Comparison of ENCODE assay signal across 31 cellular contexts in genomic region chr7:137950263-137950621, GRCh38. TPM values are rescaled to one million over a fixed set of nuclear protein-coding genes. Genes with fewer than 3 reads are reported as not detected.
DNase-seq lines count a peak whose midpoint lies in the region; ATAC-seq, FAIRE-seq and TF ChIP-seq lines count a peak whose summit lies in the region.
"Had no signal": no experiment of that assay in that cellular context is flagged by ENCODE, and none has a peak within 500 bp of the region (broad histone marks: within the 10 kb centered on the region; RNA-seq: fewer than 3 reads in every experiment).

No MANE protein-coding gene starts in this region.

- no peak overlapping the region for H3K27ac ChIP-seq in HEK293 (ENCODE audit: extremely low read depth, low read depth, low read length)
- no peak overlapping the region for H3K27ac ChIP-seq in K562 (ENCODE audit: extremely low read depth, low read depth, low read length)
- no peak overlapping the region for H3K27ac ChIP-seq in suprapubic skin
- H3K27ac ChIP-seq: BLaER1, colonic mucosa, epithelial cell of prostate, KMS-11, spleen had no signal

- H3K27ac Mint-ChIP-seq in Caco-2 (ENCODE audit: unreplicated experiment): peak overlapping the region; percentile 32
- H3K27ac Mint-ChIP-seq in progenitor cell of endocrine pancreas: peak overlapping the region; percentile 81
- H3K27ac Mint-ChIP-seq: activated CD4-positive, alpha-beta memory T cell treated with anti-CD3 and anti-CD28 coated beads for 36 hours; activated naive CD4-positive, alpha-beta T cell treated with anti-CD3 and anti-CD28 coated beads, Interleukin-2, amount 10 ng/mL, durations not matched to agents 7 days and 5 days; activated T-helper 1 cell treated with anti-CD3 and anti-CD28 coated beads, Interleukin-12 subunit alpha, Interleukin-12 subunit beta, Interleukin-2, Interleukin-4 antibody, amounts not matched to agents 30 ng/mL and 10 ng/mL and 1 ng/mL, durations not matched to agents 14 hours and 24 hours and 36 hours; GM23338; naive thymus-derived CD8-positive, alpha-beta T cell had no signal

- WGBS in K562 (ENCODE audit: insufficient coverage, low coverage, missing lambda C conversion rate): 31% methylated on average over 4 of the region's 4 CpGs
- 87% methylated on average over 4 of the region's 4 CpGs for WGBS in suprapubic skin

- TF ChIP-seq EP300 in K562 (IDR thresholded peaks at IDR 0.05; ENCODE audit: low read length): no peak
- TF ChIP-seq EP300 in suprapubic skin (IDR thresholded peaks at IDR 0.05): no peak

- H3K4me1 Mint-ChIP-seq in Caco-2 (ENCODE audit: low read depth, unreplicated experiment) (peaks cover 59% of the 10 kb centered on the region), progenitor cell of endocrine pancreas (ENCODE audit: low read depth) (peaks cover 82% of the 10 kb centered on the region)

- BruUV-seq in Caco-2 (replicated peaks; lab: Mats Ljungman, UMichigan) (no TSS peak), K562 (replicated peaks; lab: Mats Ljungman, UMichigan) (no TSS peak)

- TF ChIP-seq POLR2A in K562 (conservative IDR thresholded peaks at IDR 0.05): no peak
- no peak for TF ChIP-seq POLR2A in suprapubic skin (IDR thresholded peaks at IDR 0.05)

- no peak overlapping the region for H3K4me3 ChIP-seq in Caco-2 (ENCODE audit: low read depth, low read length)
- no peak overlapping the region for H3K4me3 ChIP-seq in HEK293 (ENCODE audit: low read depth, low read length)
- H3K4me3 ChIP-seq in K562: no peak overlapping the region
- H3K4me3 ChIP-seq in suprapubic skin: no peak overlapping the region
- H3K4me3 ChIP-seq: BLaER1, colonic mucosa, GM23338, spleen, thoracic aorta had no signal

- no peak overlapping the region for H2AFZ ChIP-seq in K562 (ENCODE audit: low read depth, low read length)
- H2AFZ ChIP-seq: GM23338 had no signal

- no peak overlapping the region for H3K9ac ChIP-seq in K562 (ENCODE audit: insufficient read depth in 1 of 2, low read depth in 2 of 2, low read length in 2 of 2)
- H3K9ac ChIP-seq: BLaER1, KMS-11 had no signal

- H3K36me3 ChIP-seq in Caco-2 (ENCODE audit: control insufficient read depth, insufficient read depth, low read length) (peaks cover 1% of the 10 kb centered on the region; the same call in 1 of the 2 replicates), HEK293 (ENCODE audit: control insufficient read depth in 2 of 2, insufficient read depth in 1 of 2, low read length in 2 of 2) (no peaks in the 10 kb centered on the region), K562 (ENCODE audit: control insufficient read depth, insufficient read depth, low read length) (peaks cover 15% of the 10 kb centered on the region), suprapubic skin (no peaks in the 10 kb centered on the region)
- H3K36me3 ChIP-seq: BLaER1, colonic mucosa, spleen, thoracic aorta had no signal

- peaks cover 70% of the 10 kb centered on the region for H3K4me1 ChIP-seq in Caco-2
- H3K4me1 ChIP-seq in HEK293 (ENCODE audit: control insufficient read depth, insufficient read depth, low read length): 0 out of 2 replicates have a peak, but pooled peaks cover 4% of the 10 kb centered on the region
- H3K4me1 ChIP-seq in K562 (replicated peaks in 1 of 2; ENCODE audit: control insufficient read depth in 2 of 2, insufficient read depth in 2 of 2, low read length in 2 of 2): peaks cover 24 to 68% of the 10 kb centered on the region in 2 experiments
- H3K4me1 ChIP-seq in suprapubic skin: peaks cover 18% of the 10 kb centered on the region

- in situ Hi-C loops in K562 (cut with MboI): loop anchor here (25.0 kb wide), 1 partner anchor 1412 kb away; the partner anchor contains the start of gene LUC7L2

- DNase-seq in Caco-2 (no peak), K562 (ENCODE audit: extremely low read depth in 1 of 4, low spot score in 3 of 4) (no peak), progenitor cell of endocrine pancreas (ENCODE audit: low spot score, unreplicated experiment) (no peak), NCI-H524 (lab: John Stamatoyannopoulos, UW) (no peak), suprapubic skin (ENCODE audit: low spot score in 2 of 2) (no peak)
- DNase-seq: activated CD4-positive, alpha-beta memory T cell treated with anti-CD3 and anti-CD28 coated beads for 36 hours; activated CD4-positive, alpha-beta T cell treated with anti-CD3 and anti-CD28 coated beads for 1 hour; activated naive CD4-positive, alpha-beta T cell treated with anti-CD3 and anti-CD28 coated beads, Interleukin-2, amount 10 ng/mL, durations not matched to agents 7 days and 5 days; anterior cingulate cortex; colonic mucosa; effector CD4-positive, alpha-beta T cell; hypothalamus; left colon; naive thymus-derived CD8-positive, alpha-beta T cell; NCI-H2029; NCI-H226; NCI-H69; PC-3; spleen; stimulated activated CD4-positive, alpha-beta T cell treated with anti-CD3 and anti-CD28 coated beads, Interleukin-2, amount 100 ng/mL, for 24 hours; stimulated activated naive CD8-positive, alpha-beta T cell treated with anti-CD3 and anti-CD28 coated beads, Interleukin-15, Interleukin-2, amounts not matched to agents 100 U/mL and 50 U/mL, for 24 hours had no signal

- no peaks in the 10 kb centered on the region for H3K27me3 Mint-ChIP-seq in Caco-2 (ENCODE audit: insufficient read depth, unreplicated experiment)
- H3K27me3 Mint-ChIP-seq in progenitor cell of endocrine pancreas: no peaks in the 10 kb centered on the region
- H3K27me3 Mint-ChIP-seq: activated CD4-positive, alpha-beta memory T cell treated with anti-CD3 and anti-CD28 coated beads for 36 hours; activated naive CD4-positive, alpha-beta T cell treated with anti-CD3 and anti-CD28 coated beads, Interleukin-2, amount 10 ng/mL, durations not matched to agents 7 days and 5 days; naive thymus-derived CD8-positive, alpha-beta T cell had no signal

- no peaks in the 10 kb centered on the region for H3K27me3 ChIP-seq in Caco-2 (replicated peaks; ENCODE audit: control insufficient read depth, insufficient read depth, low read length)
- no peaks in the 10 kb centered on the region for H3K27me3 ChIP-seq in K562 (ENCODE audit: control insufficient read depth in 2 of 2, insufficient read depth in 2 of 2, low read length in 2 of 2)
- H3K27me3 ChIP-seq in suprapubic skin: no peaks in the 10 kb centered on the region
- H3K27me3 ChIP-seq: BLaER1, colonic mucosa, spleen had no signal

- 0 out of 2 replicates have a peak, but pooled peaks cover 4% of the 10 kb centered on the region for H4K20me1 ChIP-seq in K562 (replicated peaks; ENCODE audit: control insufficient read depth, insufficient read depth, low read length)

- H3K4me2 ChIP-seq in K562 (ENCODE audit: insufficient read depth, low read length): no peak overlapping the region
- H3K4me2 ChIP-seq: BLaER1, GM23338, KMS-11 had no signal

- H3K4me3 Mint-ChIP-seq in Caco-2 (ENCODE audit: unreplicated experiment): no peak overlapping the region
- H3K4me3 Mint-ChIP-seq in progenitor cell of endocrine pancreas (ENCODE audit: low read depth): no peak overlapping the region
- H3K4me3 Mint-ChIP-seq: activated CD4-positive, alpha-beta memory T cell treated with anti-CD3 and anti-CD28 coated beads for 36 hours; activated naive CD4-positive, alpha-beta T cell treated with anti-CD3 and anti-CD28 coated beads, Interleukin-2, amount 10 ng/mL, durations not matched to agents 7 days and 5 days; activated T-helper 1 cell treated with anti-CD3 and anti-CD28 coated beads, Interleukin-12 subunit alpha, Interleukin-12 subunit beta, Interleukin-2, Interleukin-4 antibody, amounts not matched to agents 30 ng/mL and 10 ng/mL and 1 ng/mL, durations not matched to agents 14 hours and 24 hours and 36 hours; GM23338; naive thymus-derived CD8-positive, alpha-beta T cell had no signal

- H3K9me3 Mint-ChIP-seq in Caco-2 (ENCODE audit: unreplicated experiment) (no peaks in the 10 kb centered on the region), progenitor cell of endocrine pancreas (ENCODE audit: low read depth) (no peaks in the 10 kb centered on the region)
- H3K9me3 Mint-ChIP-seq: activated CD4-positive, alpha-beta memory T cell treated with anti-CD3 and anti-CD28 coated beads for 36 hours; activated naive CD4-positive, alpha-beta T cell treated with anti-CD3 and anti-CD28 coated beads, Interleukin-2, amount 10 ng/mL, durations not matched to agents 7 days and 5 days; activated T-helper 1 cell treated with anti-CD3 and anti-CD28 coated beads, Interleukin-12 subunit alpha, Interleukin-12 subunit beta, Interleukin-2, Interleukin-4 antibody, amounts not matched to agents 30 ng/mL and 10 ng/mL and 1 ng/mL, durations not matched to agents 14 hours and 24 hours and 36 hours; GM23338; naive thymus-derived CD8-positive, alpha-beta T cell had no signal

- no peak for FAIRE-seq in K562 (lab: Jason Lieb, UNC)
- FAIRE-seq: G401.6 had no signal

- no peaks in the 10 kb centered on the region for H3K9me1 ChIP-seq in K562 (ENCODE audit: control insufficient read depth, insufficient read depth, low read length)

- POLR2A ChIA-PET in Caco-2 (lab: Charles Lee): interaction anchor here (0.6 to 1.3 kb wide), 2 partner anchors 42 to 45 kb away, joined by 3 to 5 read pairs; no protein-coding TSS in a partner anchor
- POLR2A ChIA-PET in HEK293 (lab: Yijun Ruan, JAX): no interaction called here
- POLR2A ChIA-PET in K562 (lab: Yijun Ruan, JAX): interaction anchor here (0.6 to 2.1 kb wide), 9 partner anchors 8 to 33 kb away, joined by 3 to 8 read pairs (median 4); no protein-coding TSS in a partner anchor

- no peak for TF ChIP-seq RAD21 in K562 (CRISPR knock-in tag; conservative IDR thresholded peaks at IDR 0.05 in 1 of 2, IDR thresholded peaks at IDR 0.05 in 1 of 2)

- TF ChIP-seq CTCF in Caco-2 (IDR thresholded peaks at IDR 0.05; ENCODE audit: insufficient read depth in 1 of 2, low read depth in 1 of 2, low read length in 1 of 2, severe bottlenecking in 1 of 2, unreplicated experiment in 1 of 2) (no peak), HEK293 (tag by site-specific recombination; IDR thresholded peaks at IDR 0.05) (no peak), K562 (IDR thresholded peaks at IDR 0.05 in 2 of 3, conservative IDR thresholded peaks at IDR 0.05 in 1 of 3; ENCODE audit: insufficient read depth in 2 of 3, low read depth in 1 of 3, low read length in 3 of 3) (no peak), progenitor cell of endocrine pancreas (IDR thresholded peaks at IDR 0.05; ENCODE audit: unreplicated experiment) (no peak), suprapubic skin (IDR thresholded peaks at IDR 0.05) (no peak)

- H3K79me2 ChIP-seq in K562 (ENCODE audit: control insufficient read depth, insufficient read depth, low read length): peaks cover 85% of the 10 kb centered on the region

- CTCF ChIA-PET in Caco-2 (lab: Charles Lee) (interaction anchor here (1.4 kb wide), 1 partner anchor 42 kb away, joined by 3 read pairs; no protein-coding TSS in a partner anchor), HEK293 (lab: Yijun Ruan, JAX) (interaction anchor here (0.7 to 2.0 kb wide), 5 partner anchors 11 to 346 kb away, joined by 4 to 10 read pairs (median 6); partner anchors contain the start of gene CREB3L2), K562 (lab: Yijun Ruan, JAX; ENCODE audit: low intra/inter-chr PET ratio) (no interaction called here)

- intact Hi-C loops in Caco-2 (cut with micrococcal nuclease; ENCODE audit: unreplicated experiment) (loop anchor here (5.0 kb wide), 2 partner anchors 33 to 447 kb away; no protein-coding TSS in a partner anchor), K562 (cut with micrococcal nuclease) (no loop called here)

- no peak for ATAC-seq in K562
- ATAC-seq in HG02678 (IDR thresholded peaks at IDR 0.05; ENCODE audit: unreplicated experiment): no peak
- ATAC-seq: GM23338; left colon; naive thymus-derived CD8-positive, alpha-beta T cell; PC-3; SK-N-SH treated with all-trans-retinoic acid at 6 μM for 48 hours; stimulated activated naive CD8-positive, alpha-beta T cell treated with anti-CD3 and anti-CD28 coated beads, Interleukin-15, Interleukin-2, amounts not matched to agents 100 U/mL and 50 U/mL, for 24 hours had no signal

- H3K36me3 Mint-ChIP-seq in Caco-2 (ENCODE audit: insufficient read depth, unreplicated experiment) (peaks cover 44% of the 10 kb centered on the region), progenitor cell of endocrine pancreas (ENCODE audit: insufficient read depth) (no peaks in the 10 kb centered on the region)
- H3K36me3 Mint-ChIP-seq: activated naive CD4-positive, alpha-beta T cell treated with anti-CD3 and anti-CD28 coated beads, Interleukin-2, amount 10 ng/mL, durations not matched to agents 7 days and 5 days had no signal

- H3K9me3 ChIP-seq in Caco-2 (no peaks in the 10 kb centered on the region), HEK293 (ENCODE audit: control insufficient read depth, insufficient read depth, low read depth, low read length) (no peaks in the 10 kb centered on the region), K562 (replicated peaks; ENCODE audit: control insufficient read depth, insufficient read depth, low read depth, low read length) (no peaks in the 10 kb centered on the region), suprapubic skin (no peaks in the 10 kb centered on the region)
- H3K9me3 ChIP-seq: BLaER1, colonic mucosa, spleen, thoracic aorta had no signal

RNA-seq across cellular contexts. Expression of gene CREB3L2, which starts 51.6 kb away (rescaled TPM):
- total RNA-seq in Caco-2 (2022): 106 and 123 TPM in 2 replicates
- 58.2 and 65.5 TPM in 2 replicates for total RNA-seq in K562 (2011; cell fraction: chromatin; rRNA removed; ENCODE audit: low replicate concordance)
- 39.9 and 41.2 TPM in 2 replicates for total RNA-seq in K562 (2011; cell fraction: nucleolus; rRNA removed)
- total RNA-seq in K562 (2011; cell fraction: nucleoplasm; rRNA removed): 52.9 and 82.7 TPM in 2 replicates
- total RNA-seq in K562 (2014; rRNA removed): 10.2 and 19.6 TPM in 2 replicates
- total RNA-seq in K562 (2014; rRNA removed; fragmentation: Illumina TruSeq; extraction: Trizol): 13.8 and 15.2 TPM in 2 replicates
- total RNA-seq in K562 (2015; rRNA removed; fragmentation: Illumina TruSeq; extraction: Trizol): 16.0 and 17.5 TPM in 2 replicates
- 44.7 and 45.6 TPM in 2 replicates for total RNA-seq in K562 (2021)
- polyA plus RNA-seq in K562 (2011; rRNA removed): 17.1 and 37.9 TPM in 2 replicates
- 15.4 and 27.7 TPM in 2 replicates for polyA plus RNA-seq in K562 (2011; cell fraction: cytosol; rRNA removed)
- polyA plus RNA-seq in K562 (2011; cell fraction: nucleus; rRNA removed): 24.4 and 31.2 TPM in 2 replicates
- 20.5 and 29.6 TPM in 2 replicates for polyA plus RNA-seq in K562 (2012)
- 26.9 and 27.4 TPM in 2 replicates for polyA plus RNA-seq in K562 (2014; fragmentation: Illumina TruSeq; extraction: Trizol)
- polyA plus RNA-seq in K562 (2014; fragmentation: Nextera tagmentation; extraction: Ambion mirVana): 1 to 10 TPM; 7.1 to 8.8 TPM
- polyA plus RNA-seq in K562 (2014; rRNA removed): 15.8 and 18.7 TPM in 2 replicates
- polyA minus RNA-seq in K562 (2011; rRNA and poly(A)+ RNA removed): 30.2 and 46.2 TPM in 2 replicates
- 19.4 and 34.7 TPM in 2 replicates for polyA minus RNA-seq in K562 (2011; cell fraction: cytosol; rRNA and poly(A)+ RNA removed)
- polyA minus RNA-seq in K562 (2011; cell fraction: nucleus; rRNA and poly(A)+ RNA removed): 24.1 and 55.8 TPM in 2 replicates
- 65.9 and 66.9 TPM in 2 replicates for total RNA-seq in progenitor cell of endocrine pancreas
- 10 to 100 TPM; 10.9 to 24.5 (median 14.1) TPM for total RNA-seq in suprapubic skin
